9 cellular contexts compared by ENCODE assay signal in the genomic region with DNA sequence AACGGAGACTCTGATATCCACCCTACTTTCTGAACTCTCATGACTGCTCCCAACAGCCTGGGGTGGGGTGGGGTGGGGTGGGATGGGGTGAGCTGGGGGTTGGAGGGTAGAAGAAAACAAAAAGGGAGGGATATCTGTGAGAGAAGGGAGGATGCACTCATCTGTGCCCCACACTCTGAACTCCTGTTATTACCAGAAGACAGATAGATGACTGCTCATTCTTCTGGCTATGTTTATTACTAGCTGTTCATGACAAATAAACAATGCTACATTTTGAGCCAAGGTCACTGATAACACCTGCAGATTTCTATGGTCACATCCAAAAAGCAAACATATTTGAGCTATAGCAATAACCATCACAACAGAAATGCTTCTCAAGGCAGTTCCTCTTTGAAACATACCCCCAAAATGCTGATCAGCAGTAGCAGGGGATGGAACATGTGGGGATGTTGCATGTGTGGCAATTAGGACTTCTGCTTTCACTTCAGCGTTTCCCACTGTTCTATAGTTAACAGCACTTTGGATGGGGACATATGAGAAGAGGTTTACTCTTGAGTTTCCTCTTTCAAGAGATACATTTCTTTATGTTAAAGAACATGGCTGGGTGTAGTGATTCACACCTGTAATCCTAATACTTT. TPM values are rescaled to one million over a fixed set of nuclear protein-coding genes. Genes with fewer than 3 reads are reported as not detected.
A peak's percentile ranks its signal among the peaks of the same experiment; 100 is the strongest.
DNase-seq lines count a peak whose midpoint lies in the region; ATAC-seq and TF ChIP-seq lines count a peak whose summit lies in the region.
"Had no signal": no experiment of that assay in that cellular context is flagged by ENCODE, and none has a peak within 500 bp of the region (broad histone marks: within the 10 kb centered on the region; RNA-seq: fewer than 3 reads in every experiment).

No MANE protein-coding gene starts in this region.

- in situ Hi-C loops in HAP-1 (cut with MboI; ENCODE audit: low sequenced_read_pairs), result no loop called here

- H3K36me3 ChIP-seq in fibroblast of lung (ENCODE audit: control insufficient read depth, insufficient read depth, low read length), result no peaks in the 10 kb centered on the region
- H3K36me3 ChIP-seq in skeletal muscle tissue (ENCODE audit: control insufficient read depth in 3 of 3, insufficient read depth in 3 of 3, low read length in 3 of 3), result peaks cover 0 to 3% (median 0%) of the 10 kb centered on the region in 3 donors
- no peaks in the 10 kb centered on the region for H3K36me3 ChIP-seq in HAP-1 (replicated peaks)

- no peaks in the 10 kb centered on the region for H4K20me1 ChIP-seq in fibroblast of lung (ENCODE audit: control insufficient read depth, extremely low read depth, insufficient read depth, low read length)

- H3K27me3 ChIP-seq in fibroblast of lung (ENCODE audit: control insufficient read depth, insufficient read depth, low read length), result no peaks in the 10 kb centered on the region
- no peaks in the 10 kb centered on the region for H3K27me3 ChIP-seq in skeletal muscle tissue (ENCODE audit: control insufficient read depth in 3 of 3, insufficient read depth in 3 of 3, low read length in 3 of 3)
- no peaks in the 10 kb centered on the region for H3K27me3 ChIP-seq in HAP-1 (ENCODE audit: low read depth)

- H3K4me3 ChIP-seq in fibroblast of lung (replicated peaks in 1 of 4; ENCODE audit: control extremely low read depth in 1 of 4, insufficient read depth in 1 of 4, low read depth in 3 of 4, low read length in 4 of 4) (no peak overlapping the region), skeletal muscle tissue (ENCODE audit: low read length in 3 of 3) (peak overlapping the region in 1 of 3 donors; percentile 32), HAP-1 (no peak overlapping the region)

- TF ChIP-seq CTCF in fibroblast of lung (conservative IDR thresholded peaks at IDR 0.05 in 1 of 2, IDR thresholded peaks at IDR 0.05 in 1 of 2; ENCODE audit: low read depth in 1 of 2, low read length in 2 of 2), result no peak

- no peak for DNase-seq in fibroblast of lung (ENCODE audit: low read depth in 2 of 2)
- no peak for DNase-seq in ureter (ENCODE audit: low spot score)
- DNase-seq in central memory CD4-positive, alpha-beta T cell, result no peak
- DNase-seq in HAP-1 (ENCODE audit: low spot score in 2 of 2), result no peak
- no peak for DNase-seq in HCEC 1CT
- DNase-seq: T1000 had no signal

- H3K4me1 ChIP-seq in fibroblast of lung (ENCODE audit: control insufficient read depth, extremely low read depth, insufficient read depth, low read length) (peaks cover 13% of the 10 kb centered on the region), skeletal muscle tissue (ENCODE audit: control insufficient read depth in 3 of 3, insufficient read depth in 3 of 3, low read length in 3 of 3) (peaks cover 55 to 67% (median 63%) of the 10 kb centered on the region in 3 donors), HAP-1 (peaks cover 5% of the 10 kb centered on the region)

- H2AFZ ChIP-seq in fibroblast of lung (ENCODE audit: low read length), result no peak overlapping the region

- H3K9me3 ChIP-seq in fibroblast of lung (ENCODE audit: control insufficient read depth, insufficient read depth, low read depth, low read length) (no peaks in the 10 kb centered on the region), skeletal muscle tissue (ENCODE audit: control insufficient read depth in 3 of 3, low read length in 3 of 3) (no peaks in the 10 kb centered on the region), HAP-1 (no peaks in the 10 kb centered on the region)

- H3K4me2 ChIP-seq in fibroblast of lung (ENCODE audit: extremely low read depth, insufficient read depth, low read length), result peak overlapping the region; percentile 70

- ATAC-seq in GM18502 (IDR thresholded peaks at IDR 0.05; ENCODE audit: poor library complexity, unreplicated experiment), result peak; percentile 42

- H3K27ac ChIP-seq in fibroblast of lung (ENCODE audit: insufficient read depth, low read length), result no peak overlapping the region
- peak overlapping the region; percentile 64 for H3K27ac ChIP-seq in skeletal muscle tissue (ENCODE audit: low read depth, low read length)

- 0 out of 2 replicates have a peak, but pooled peaks have one; percentile 12 for TF ChIP-seq POLR2A in Raji (IDR thresholded peaks at IDR 0.05; ENCODE audit: insufficient read depth, low read depth, low read length)

- H3K9ac ChIP-seq in fibroblast of lung (ENCODE audit: insufficient read depth, low read length) (no peak overlapping the region), skeletal muscle tissue (ENCODE audit: low read depth in 1 of 3, low read length in 3 of 3) (no peak overlapping the region)

- H3K79me2 ChIP-seq in fibroblast of lung (ENCODE audit: control insufficient read depth, insufficient read depth, low read length), result peaks cover 84% of the 10 kb centered on the region

RNA-seq across cellular contexts. Expression of a gene that starts 43.3 kb away (rescaled TPM):
- total RNA-seq in fibroblast of lung, result 0.17 and 0.26 TPM in 2 replicates
- 0.82 and 2.1 TPM in 2 replicates for polyA plus RNA-seq in fibroblast of lung
- 0.54 and 1.7 TPM in 2 replicates for polyA plus RNA-seq in fibroblast of lung (2012)
- polyA minus RNA-seq in fibroblast of lung (ENCODE audit: low replicate concordance), result 2.6 and 7.0 TPM in 2 replicates
- total RNA-seq in skeletal muscle tissue, result under 0.01 TPM
- total RNA-seq in ureter, result 0.47 TPM

RNA-seq across cellular contexts. Expression of a gene that starts 52.6 kb away (rescaled TPM):
- total RNA-seq in fibroblast of lung, result not detected in 2 replicates
- polyA plus RNA-seq in fibroblast of lung, result not detected in 2 replicates
- polyA plus RNA-seq in fibroblast of lung (2012), result not detected in 2 replicates
- not detected in 2 replicates for polyA minus RNA-seq in fibroblast of lung (ENCODE audit: low replicate concordance)
- not detected for total RNA-seq in skeletal muscle tissue
- not detected for total RNA-seq in ureter

RNA-seq across cellular contexts. Expression of a gene that starts 54.3 kb away (rescaled TPM):
- total RNA-seq in fibroblast of lung (16.7 and 26.3 TPM in 2 replicates), skeletal muscle tissue (25.6 TPM), ureter (141 TPM)
- 55.5 and 66.9 TPM in 2 replicates for polyA plus RNA-seq in fibroblast of lung
- 57.3 and 72.1 TPM in 2 replicates for polyA plus RNA-seq in fibroblast of lung (2012)
- polyA minus RNA-seq in fibroblast of lung (ENCODE audit: low replicate concordance), result 183 and 186 TPM in 2 replicates
